Comparison of ENCODE assay signal across 8 cellular contexts in genomic region chr5:140115186-140115500, GRCh38. TPM values are rescaled to one million over a fixed set of nuclear protein-coding genes. Genes with fewer than 3 reads are reported as not detected.
DNase-seq lines count a peak whose midpoint lies in the region; ATAC-seq, FAIRE-seq and TF ChIP-seq lines count a peak whose summit lies in the region.

No MANE protein-coding gene starts in this region.

- ATAC-seq in A549: no peak
- no peak for ATAC-seq in HG03108 (IDR thresholded peaks at IDR 0.05; ENCODE audit: unreplicated experiment)
- ATAC-seq in GM18870 (IDR thresholded peaks at IDR 0.05; ENCODE audit: unreplicated experiment): no peak

- TF ChIP-seq EP300 in A549 (IDR thresholded peaks at IDR 0.05): no peak

- no peak overlapping the region for H3K9ac ChIP-seq in HUES6 (ENCODE audit: low read length)

- 57% methylated on average over 1 of the region's 1 CpG for WGBS in A549 (ENCODE audit: missing lambda C conversion rate)

- TF ChIP-seq RAD21 in A549 (conservative IDR thresholded peaks at IDR 0.05 in 1 of 2, IDR thresholded peaks at IDR 0.05 in 1 of 2): no peak

- FAIRE-seq in A549 (lab: Jason Lieb, UNC): no peak

- no peak for DNase-seq in A549 (ENCODE audit: low read depth in 1 of 2, low spot score in 1 of 2)
- DNase-seq in breast epithelium (ENCODE audit: low spot score in 2 of 2): no peak
- no peak for DNase-seq in MV-4-11 (lab: John Stamatoyannopoulos, UW)
- DNase-seq in effector CD8-positive, alpha-beta T cell (lab: John Stamatoyannopoulos, UW): no peak

- no peak for TF ChIP-seq CTCF in A549 (IDR thresholded peaks at IDR 0.05)
- no peak for TF ChIP-seq CTCF in breast epithelium (IDR thresholded peaks at IDR 0.05)

- H3K36me3 ChIP-seq in HUES6 (ENCODE audit: control insufficient read depth, insufficient read depth, low read length): no peaks in the 10 kb centered on the region
- no peaks in the 10 kb centered on the region for H3K36me3 ChIP-seq in breast epithelium
- peaks cover 0 to 4% of the 10 kb centered on the region in 2 donors for H3K36me3 ChIP-seq in muscle layer of duodenum (ENCODE audit: control insufficient read depth in 1 of 2, insufficient read depth in 2 of 2, low read length in 2 of 2)

- CTCF ChIA-PET in A549 (lab: Yijun Ruan, JAX): interaction anchor here (1.0 to 12.5 kb wide), 4 partner anchors 8 to 38 kb away, joined by 3 to 125 read pairs (median 4); no protein-coding TSS in a partner anchor

- no peaks in the 10 kb centered on the region for H3K9me3 ChIP-seq in A549
- no peaks in the 10 kb centered on the region for H3K9me3 ChIP-seq in HUES6 (ENCODE audit: control insufficient read depth, insufficient read depth, low read depth, low read length)
- no peaks in the 10 kb centered on the region for H3K9me3 ChIP-seq in breast epithelium
- H3K9me3 ChIP-seq in muscle layer of duodenum (ENCODE audit: control insufficient read depth in 1 of 2, low read length in 2 of 2): no peaks in the 10 kb centered on the region

- H3K27ac ChIP-seq in A549 (peak overlapping the region; percentile 92 to 96; a peak in 5 of 6 replicates), HUES6 (ENCODE audit: low read depth, low read length) (no peak overlapping the region), breast epithelium (peak overlapping the region in 1 of 2 donors; percentile 95), muscle layer of duodenum (ENCODE audit: low read length) (peak overlapping the region; percentile 78)

- H3K4me3 ChIP-seq in A549 (peak overlapping the region; percentile 68), HUES6 (ENCODE audit: low read depth, low read length) (peak overlapping the region; percentile 69), breast epithelium (peak overlapping the region; percentile 84 to 98 (median 88)), muscle layer of duodenum (ENCODE audit: low read depth in 1 of 2, low read length in 2 of 2) (peak overlapping the region; percentile 68 to 81)

- intact Hi-C loops in breast epithelium (cut with DNase I; ENCODE audit: low total_unique reads): no loop called here

- peak overlapping the region; percentile 95 for H3K4me2 ChIP-seq in A549

- peaks cover 52% of the 10 kb centered on the region for H3K27me3 ChIP-seq in HUES6 (ENCODE audit: control insufficient read depth, insufficient read depth, low read length)
- H3K27me3 ChIP-seq in breast epithelium: no peaks in the 10 kb centered on the region
- no peaks in the 10 kb centered on the region for H3K27me3 ChIP-seq in muscle layer of duodenum (ENCODE audit: low read depth, low read length)

- POLR2A ChIA-PET in A549 (lab: Yijun Ruan, JAX): interaction anchor here (0.8 kb wide), 2 partner anchors 8 to 286 kb away, joined by 3 read pairs; partner anchors contain the start of gene ANKHD1

- H3K4me1 ChIP-seq in A549: peaks cover 35% of the 10 kb centered on the region
- H3K4me1 ChIP-seq in HUES6 (ENCODE audit: control insufficient read depth, insufficient read depth, low read length): peaks cover 35% of the 10 kb centered on the region
- peaks cover 0 to 19% of the 10 kb centered on the region in 2 donors for H3K4me1 ChIP-seq in breast epithelium
- H3K4me1 ChIP-seq in muscle layer of duodenum (ENCODE audit: control insufficient read depth in 1 of 2, insufficient read depth in 2 of 2, low read length in 2 of 2): peaks cover 20 to 59% of the 10 kb centered on the region in 2 donors

- TF ChIP-seq POLR2A in A549 (IDR thresholded peaks at IDR 0.05; ENCODE audit: low read length) (no peak), breast epithelium (IDR thresholded peaks at IDR 0.05) (no peak)

TF ChIP-seq in A549, 52 proteins besides CTCF, POLR2A, EP300 and RAD21:
- TF ChIP-seq ZC3H11A (IDR thresholded peaks at IDR 0.05) (no peak), MAZ (IDR thresholded peaks at IDR 0.05; ENCODE audit: borderline replicate concordance, low read depth, low read length) (no peak), PBX3 (IDR thresholded peaks at IDR 0.05) (no peak), HOXB13 (CRISPR knock-in tag; IDR thresholded peaks at IDR 0.05; ENCODE audit: low read depth) (no peak), NR3C1 (IDR thresholded peaks at IDR 0.05) (no peak), MAX (IDR thresholded peaks at IDR 0.05) (no peak)
- TF ChIP-seq, protein P1, sequence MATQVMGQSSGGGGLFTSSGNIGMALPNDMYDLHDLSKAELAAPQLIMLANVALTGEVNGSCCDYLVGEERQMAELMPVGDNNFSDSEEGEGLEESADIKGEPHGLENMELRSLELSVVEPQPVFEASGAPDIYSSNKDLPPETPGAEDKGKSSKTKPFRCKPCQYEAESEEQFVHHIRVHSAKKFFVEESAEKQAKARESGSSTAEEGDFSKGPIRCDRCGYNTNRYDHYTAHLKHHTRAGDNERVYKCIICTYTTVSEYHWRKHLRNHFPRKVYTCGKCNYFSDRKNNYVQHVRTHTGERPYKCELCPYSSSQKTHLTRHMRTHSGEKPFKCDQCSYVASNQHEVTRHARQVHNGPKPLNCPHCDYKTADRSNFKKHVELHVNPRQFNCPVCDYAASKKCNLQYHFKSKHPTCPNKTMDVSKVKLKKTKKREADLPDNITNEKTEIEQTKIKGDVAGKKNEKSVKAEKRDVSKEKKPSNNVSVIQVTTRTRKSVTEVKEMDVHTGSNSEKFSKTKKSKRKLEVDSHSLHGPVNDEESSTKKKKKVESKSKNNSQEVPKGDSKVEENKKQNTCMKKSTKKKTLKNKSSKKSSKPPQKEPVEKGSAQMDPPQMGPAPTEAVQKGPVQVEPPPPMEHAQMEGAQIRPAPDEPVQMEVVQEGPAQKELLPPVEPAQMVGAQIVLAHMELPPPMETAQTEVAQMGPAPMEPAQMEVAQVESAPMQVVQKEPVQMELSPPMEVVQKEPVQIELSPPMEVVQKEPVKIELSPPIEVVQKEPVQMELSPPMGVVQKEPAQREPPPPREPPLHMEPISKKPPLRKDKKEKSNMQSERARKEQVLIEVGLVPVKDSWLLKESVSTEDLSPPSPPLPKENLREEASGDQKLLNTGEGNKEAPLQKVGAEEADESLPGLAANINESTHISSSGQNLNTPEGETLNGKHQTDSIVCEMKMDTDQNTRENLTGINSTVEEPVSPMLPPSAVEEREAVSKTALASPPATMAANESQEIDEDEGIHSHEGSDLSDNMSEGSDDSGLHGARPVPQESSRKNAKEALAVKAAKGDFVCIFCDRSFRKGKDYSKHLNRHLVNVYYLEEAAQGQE (IDR thresholded peaks at IDR 0.05): no peak

RNA-seq across cellular contexts. Expression of gene PURA, which starts 1.2 kb away (rescaled TPM):
- polyA plus RNA-seq in A549 (2011; rRNA removed) (3.4 and 4.5 TPM in 2 replicates), A549 (2017; fragmentation: RNase III; extraction: RNeasy Plus Mini Kit Qiagen cat#74134 plus additional on column Dnase treatment) (9.1 to 12.7 TPM (median 11.9 TPM) in 3 replicates)
- 1.9 and 2.1 TPM in 2 replicates for polyA plus RNA-seq in A549 (2012; cell fraction: cytosol; rRNA removed)
- polyA plus RNA-seq in A549 (2012; cell fraction: nucleus; rRNA removed): 1.3 and 1.7 TPM in 2 replicates
- 3.8 and 4.2 TPM in 2 replicates for polyA minus RNA-seq in A549 (2011; rRNA and poly(A)+ RNA removed)
- total RNA-seq in breast epithelium: 10 to 100 TPM; 27.9 to 33.8 (median 30.1) TPM

RNA-seq across cellular contexts. Expression of gene IGIP, which starts 10.6 kb away (rescaled TPM):
- 1.6 and 1.9 TPM in 2 replicates for polyA plus RNA-seq in A549 (2011; rRNA removed)
- 0.15 and 0.17 TPM in 2 replicates for polyA plus RNA-seq in A549 (2012; cell fraction: cytosol; rRNA removed)
- polyA plus RNA-seq in A549 (2012; cell fraction: nucleus; rRNA removed): 0.25 and 0.80 TPM in 2 replicates
- polyA plus RNA-seq in A549 (2017; fragmentation: RNase III; extraction: RNeasy Plus Mini Kit Qiagen cat#74134 plus additional on column Dnase treatment): 0.81 to 0.90 TPM (median 0.84 TPM) in 3 replicates
- 1.6 and 2.7 TPM in 2 replicates for polyA minus RNA-seq in A549 (2011; rRNA and poly(A)+ RNA removed)
- 10 to 100 TPM; 19.0 to 23.1 (median 21.8) TPM for total RNA-seq in breast epithelium

RNA-seq across cellular contexts. Expression of gene CYSTM1, which starts 59.8 kb away (rescaled TPM):
- polyA plus RNA-seq in A549 (2011; rRNA removed) (76.8 and 82.8 TPM in 2 replicates), A549 (2017; fragmentation: RNase III; extraction: RNeasy Plus Mini Kit Qiagen cat#74134 plus additional on column Dnase treatment) (83.6 to 103 TPM (median 89.9 TPM) in 3 replicates)
- 74.8 and 91.0 TPM in 2 replicates for polyA plus RNA-seq in A549 (2012; cell fraction: cytosol; rRNA removed)
- 35.1 and 41.8 TPM in 2 replicates for polyA plus RNA-seq in A549 (2012; cell fraction: nucleus; rRNA removed)
- polyA minus RNA-seq in A549 (2011; rRNA and poly(A)+ RNA removed): 55.3 and 81.1 TPM in 2 replicates
- 100 to 1,000 TPM in 1 of 3 donors, 10 to 100 TPM in 2; 56.5 to 108 (median 76.0) TPM for total RNA-seq in breast epithelium
